ENCODE assay signal across 11 cellular contexts in genomic region chr2:183010112-183010511, GRCh38. TPM values are rescaled to one million over a fixed set of nuclear protein-coding genes. Genes with fewer than 3 reads are reported as not detected.
A peak's percentile ranks its signal among the peaks of the same experiment; 100 is the strongest.
DNase-seq lines count a peak whose midpoint lies in the region; ATAC-seq and TF ChIP-seq lines count a peak whose summit lies in the region.
"Had no signal": no experiment of that assay in that cellular context is flagged by ENCODE, and none has a peak within 500 bp of the region (broad histone marks: within the 10 kb centered on the region; RNA-seq: fewer than 3 reads in every experiment).

No MANE protein-coding gene starts in this region.

- TF ChIP-seq CTCF in HFF-Myc (IDR thresholded peaks at IDR 0.05; ENCODE audit: low read depth, low read length, missing control alignments), result no peak
- no peak for TF ChIP-seq CTCF in RWPE2 (IDR thresholded peaks at IDR 0.05; ENCODE audit: poor library complexity, severe bottlenecking)
- no peak for TF ChIP-seq CTCF in fibroblast of villous mesenchyme (IDR thresholded peaks at IDR 0.05; ENCODE audit: insufficient read depth, low read depth, low read length)
- TF ChIP-seq CTCF in retinal pigment epithelial cell (conservative IDR thresholded peaks at IDR 0.05; ENCODE audit: low read depth, low read length), result no peak
- no peak for TF ChIP-seq CTCF in stomach (IDR thresholded peaks at IDR 0.05)

- H3K27me3 ChIP-seq in RWPE2 (ENCODE audit: insufficient read depth, poor library complexity, severe bottlenecking) (no peaks in the 10 kb centered on the region), stomach (no peaks in the 10 kb centered on the region)

- 53 to 69% (median 57%) methylated on average over 5 of the region's 5 CpGs for WGBS in stomach, 5 donors

- peak; percentile 48; the same call in 2 of the 3 replicates for ATAC-seq in RWPE2 (ENCODE audit: low read depth)
- no peak for ATAC-seq in HG02970 (IDR thresholded peaks at IDR 0.05; ENCODE audit: low FRiP score, unreplicated experiment)
- ATAC-seq in GM18861 (IDR thresholded peaks at IDR 0.05; ENCODE audit: unreplicated experiment), result no peak

- TF ChIP-seq EP300 in stomach (IDR thresholded peaks at IDR 0.05), result no peak

- H3K4me1 ChIP-seq in RWPE2 (ENCODE audit: insufficient read depth, poor library complexity, severe bottlenecking), result peaks cover 8% of the 10 kb centered on the region
- H3K4me1 ChIP-seq in stomach, result peaks cover 9 to 61% (median 37%) of the 10 kb centered on the region in 4 donors

- H3K4me3 ChIP-seq in HFF-Myc (replicated peaks; ENCODE audit: low read depth, low read length) (no peak overlapping the region), RWPE2 (ENCODE audit: severe bottlenecking) (no peak overlapping the region), fibroblast of villous mesenchyme (ENCODE audit: low read depth, low read length) (no peak overlapping the region), retinal pigment epithelial cell (ENCODE audit: low read length) (no peak overlapping the region), stomach (no peak overlapping the region)

- H3K27ac ChIP-seq in RWPE2 (ENCODE audit: poor library complexity, severe bottlenecking) (no peak overlapping the region), stomach (no peak overlapping the region)

- H3K36me3 ChIP-seq in RWPE2 (ENCODE audit: low read depth) (peaks cover 31% of the 10 kb centered on the region), stomach (peaks cover 0 to 5% (median 0%) of the 10 kb centered on the region in 4 donors)

- peaks cover 3% of the 10 kb centered on the region for H3K9me3 ChIP-seq in RWPE2 (ENCODE audit: severe bottlenecking)
- no peaks in the 10 kb centered on the region for H3K9me3 ChIP-seq in stomach

- TF ChIP-seq POLR2A in stomach (IDR thresholded peaks at IDR 0.05), result no peak

- DNase-seq in HFF-Myc (ENCODE audit: extremely low read depth, low read depth), result peak; percentile 47
- DNase-seq in RWPE2 (ENCODE audit: low spot score), result no peak
- peak; percentile 21 for DNase-seq in fibroblast of villous mesenchyme (ENCODE audit: low read depth)
- peak; percentile 15 for DNase-seq in retinal pigment epithelial cell (ENCODE audit: low read depth)
- DNase-seq in NK-92 treated with Interleukin-12 subunit alpha and Interleukin-12 subunit beta, amount 100 ng/mL, for 24 hours (lab: John Stamatoyannopoulos, UW), result no peak
- no peak for DNase-seq in stomach
- DNase-seq: activated naive CD4-positive, alpha-beta T cell treated with anti-CD3 and anti-CD28 coated beads for 36 hours; immature natural killer cell; Kasumi-1 had no signal

- intact Hi-C loops in stomach (cut with DNase I; ENCODE audit: low total_unique reads), result no loop called here

RNA-seq across cellular contexts. Expression of gene NCKAP1, which starts 28.1 kb away (rescaled TPM):
- total RNA-seq in fibroblast of villous mesenchyme (173 and 236 TPM in 2 replicates), stomach (100 to 1,000 TPM in 3 of 5 donors, 10 to 100 TPM in 2; 13.0 to 262 (median 100) TPM)
- polyA plus RNA-seq in stomach, result 10 to 100 TPM; 41.5 to 43.7 (median 43.7) TPM

Comparison
In these comparisons a context has a peak if more than half of its experiments do, and no peak if none do; other contexts are left out.
1. DNase-seq: peak in HFF-Myc (single experiment), fibroblast of villous mesenchyme (single experiment) and retinal pigment epithelial cell (single experiment); none in RWPE2 (single experiment), NK-92 treated with Interleukin-12 subunit alpha and Interleukin-12 subunit beta, amount 100 ng/mL, for 24 hours (single experiment) and stomach (single experiment).